Comparison of ENCODE assay signal across 8 cellular contexts in genomic region chr12:53492830-53493609, GRCh38. TPM values are rescaled to one million over a fixed set of nuclear protein-coding genes. Genes with fewer than 3 reads are reported as not detected.
DNase-seq lines count a peak whose midpoint lies in the region; ATAC-seq and TF ChIP-seq lines count a peak whose summit lies in the region.

No MANE protein-coding gene starts in this region.

- H3K36me3 ChIP-seq in iPS-20b (ENCODE audit: insufficient read depth, low read depth, low read length) (no peaks in the 10 kb centered on the region), skeletal muscle tissue (ENCODE audit: control insufficient read depth in 3 of 3, insufficient read depth in 3 of 3, low read length in 3 of 3) (peaks cover 0 to 2% (median 0%) of the 10 kb centered on the region in 3 donors)

- BruUV-seq in MCF 10A (replicated peaks; lab: Mats Ljungman, UMichigan) = no TSS peak

- peaks cover 29% of the 10 kb centered on the region; the same call in 1 of the 2 replicates for H3K4me1 ChIP-seq in iPS-20b (ENCODE audit: insufficient read depth, low read length)
- H3K4me1 ChIP-seq in skeletal muscle tissue (ENCODE audit: control insufficient read depth in 3 of 3, insufficient read depth in 3 of 3, low read length in 3 of 3) = peaks cover 18 to 29% (median 26%) of the 10 kb centered on the region in 3 donors

- H3K4me1 Mint-ChIP-seq in MCF 10A (ENCODE audit: insufficient read depth, unreplicated experiment) = peaks cover 29% of the 10 kb centered on the region

- H3K4me3 ChIP-seq in iPS-20b (ENCODE audit: low read length) (peak overlapping the region; percentile 74), skeletal muscle tissue (ENCODE audit: low read length in 3 of 3) (peak overlapping the region; percentile 77 to 82 (median 80))

- peak overlapping the region; percentile 32 for H3K27ac Mint-ChIP-seq in MCF 10A (ENCODE audit: low read depth, unreplicated experiment)

- CTCF ChIA-PET in MCF 10A (lab: Yijun Ruan, JAX) = interaction anchor here (1.0 to 2.0 kb wide), 3 partner anchors 15 to 171 kb away, joined by 4 to 10 read pairs (median 7); partner anchors contain the start of genes AAAS and NPFF

- POLR2A ChIA-PET in MCF 10A (lab: Yijun Ruan, JAX) = interaction anchor here (0.6 to 6.5 kb wide), 11 partner anchors 8 to 487 kb away, joined by 3 to 40 read pairs (median 4); partner anchors contain the start of genes AAAS, MAP3K12 and TARBP2

- no peak for TF ChIP-seq CTCF in VCaP (conservative IDR thresholded peaks at IDR 0.05)
- TF ChIP-seq CTCF in MCF 10A (IDR thresholded peaks at IDR 0.05; ENCODE audit: unreplicated experiment) = no peak

- no peaks in the 10 kb centered on the region for H3K27me3 ChIP-seq in iPS-20b (ENCODE audit: insufficient read depth, low read length)
- H3K27me3 ChIP-seq in skeletal muscle tissue (ENCODE audit: control insufficient read depth in 3 of 3, insufficient read depth in 3 of 3, low read length in 3 of 3) = no peaks in the 10 kb centered on the region

- no peaks in the 10 kb centered on the region for H3K9me3 Mint-ChIP-seq in MCF 10A (ENCODE audit: unreplicated experiment)

- ATAC-seq in HG03039 (IDR thresholded peaks at IDR 0.05; ENCODE audit: unreplicated experiment) = peak; percentile 92

- H3K9ac ChIP-seq in iPS-20b (ENCODE audit: low read depth, low read length) (peak overlapping the region; percentile 77), skeletal muscle tissue (ENCODE audit: low read depth in 1 of 3, low read length in 3 of 3) (peak overlapping the region; percentile 69 to 80 (median 80))

- H3K27ac ChIP-seq in VCaP (peak overlapping the region; percentile 84), iPS-20b (ENCODE audit: low read length) (peak overlapping the region; percentile 59), skeletal muscle tissue (ENCODE audit: low read depth, low read length) (peak overlapping the region; percentile 83)

- peak overlapping the region; percentile 76 for H3K4me3 Mint-ChIP-seq in MCF 10A (ENCODE audit: unreplicated experiment)

- H3K36me3 Mint-ChIP-seq in MCF 10A (ENCODE audit: insufficient read depth, unreplicated experiment) = peaks cover 16% of the 10 kb centered on the region

- no peaks in the 10 kb centered on the region for H3K9me3 ChIP-seq in iPS-20b (ENCODE audit: insufficient read depth, low read depth, low read length)
- no peaks in the 10 kb centered on the region for H3K9me3 ChIP-seq in skeletal muscle tissue (ENCODE audit: control insufficient read depth in 3 of 3, low read length in 3 of 3)

- intact Hi-C loops in MCF 10A (cut with micrococcal nuclease) = no loop called here

- H3K27me3 Mint-ChIP-seq in MCF 10A (ENCODE audit: insufficient read depth, unreplicated experiment) = no peaks in the 10 kb centered on the region

- DNase-seq in SIG-M5 treated with dmso at 0.1 percent for 504 hours (lab: John Stamatoyannopoulos, UW; ENCODE audit: unreplicated experiment) (peak; percentile 82), SIG-M5 (lab: John Stamatoyannopoulos, UW) (no peak), NCI-H2107 treated with DMSO at 0.1 percent for 48 hours (lab: John Stamatoyannopoulos, UW; ENCODE audit: unreplicated experiment) (peak; percentile 72), MCF 10A (ENCODE audit: unreplicated experiment) (peak; percentile 84)

RNA-seq across cellular contexts. Expression of gene MAP3K12, which starts 6.2 kb away (rescaled TPM):
- total RNA-seq in MCF 10A (2022) (4.6 and 5.9 TPM in 2 replicates), skeletal muscle tissue (4.7 TPM)

RNA-seq across cellular contexts. Expression of gene TARBP2, which starts 8.1 kb away (rescaled TPM):
- total RNA-seq in MCF 10A (2022) (26.4 and 27.8 TPM in 2 replicates), skeletal muscle tissue (29.7 TPM)

RNA-seq across cellular contexts. Expression of gene NPFF, which starts 14.3 kb away (rescaled TPM):
- not detected in 2 replicates for total RNA-seq in MCF 10A (2022)
- not detected for total RNA-seq in skeletal muscle tissue

RNA-seq across cellular contexts. Expression of gene PCBP2, which starts 41.1 kb away (rescaled TPM):
- total RNA-seq in MCF 10A (2022) (994 and 1,037 TPM in 2 replicates), skeletal muscle tissue (281 TPM)

RNA-seq across cellular contexts. Expression of gene PRR13, which starts 51.5 kb away (rescaled TPM):
- total RNA-seq in MCF 10A (2022) = 147 and 173 TPM in 2 replicates
- total RNA-seq in skeletal muscle tissue = 15.7 TPM
